Comparison of ENCODE assay signal across 22 cellular contexts in the genomic region with DNA sequence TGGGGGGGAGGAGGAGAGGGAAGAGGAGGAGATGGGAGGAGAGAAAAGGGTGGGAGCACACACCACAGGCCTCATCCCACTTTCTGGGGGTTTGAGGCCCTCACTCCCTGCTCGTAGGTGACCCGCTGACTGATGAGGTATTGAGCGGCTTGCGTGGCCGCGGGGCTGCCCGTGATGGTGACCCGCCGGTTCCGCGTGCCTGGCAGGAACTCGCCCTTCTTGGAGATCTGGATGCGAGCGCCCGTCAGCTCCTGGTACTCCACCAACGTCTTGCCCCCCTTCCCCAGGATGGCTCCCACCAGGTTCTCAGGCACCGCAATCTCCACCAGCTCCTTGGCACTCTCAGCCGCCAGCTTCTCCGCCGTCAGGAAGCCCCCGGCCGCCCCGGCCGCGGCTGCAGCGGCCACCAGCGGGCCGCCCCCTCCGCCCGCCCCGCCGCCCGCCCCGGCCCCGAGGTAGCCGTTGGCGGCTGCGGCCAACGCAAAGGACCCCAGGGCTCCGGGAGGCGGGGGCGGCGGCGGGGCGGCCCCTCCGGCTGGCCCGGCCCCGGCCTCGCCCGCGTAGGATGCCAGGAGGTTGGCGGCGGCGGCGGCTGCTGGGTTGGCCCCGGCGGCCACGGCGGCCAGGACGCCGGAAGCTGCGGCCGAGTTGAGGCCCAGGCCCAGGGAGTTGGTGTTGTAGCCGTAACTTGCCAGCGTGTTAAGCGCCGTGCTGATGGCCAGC. TPM values are rescaled to one million over a fixed set of nuclear protein-coding genes. Genes with fewer than 3 reads are reported as not detected.
"Had no signal": no experiment of that assay in that cellular context is flagged by ENCODE, and none has a peak within 500 bp of the region (broad histone marks: within the 10 kb centered on the region; RNA-seq: fewer than 3 reads in every experiment).

No MANE protein-coding gene starts in this region.

- H3K4me1 ChIP-seq: gastroesophageal sphincter, prostate gland, right lobe of liver had no signal

- H3K4me3 ChIP-seq: gastroesophageal sphincter, prostate gland, right lobe of liver, tibial artery had no signal

- H3K9me3 ChIP-seq: heart right ventricle, prostate gland, right lobe of liver had no signal

- DNase-seq: activated CD4-positive, alpha-beta T cell treated with anti-CD3 and anti-CD28 coated beads for 1 hour; activated CD4-positive, alpha-beta T cell treated with anti-CD3 and anti-CD28 coated beads, Interleukin-2, amount 50 U/mL, for 4 hours; activated naive CD4-positive, alpha-beta T cell treated with anti-CD3 and anti-CD28 coated beads for 36 hours; activated naive CD8-positive, alpha-beta T cell treated with anti-CD3 and anti-CD28 coated beads, Interleukin-2, amount 50 U/mL, for 24 hours; activated T-cell treated with anti-CD3 and anti-CD28 coated beads for 4 hours; heart right ventricle; islet precursor cell; left ventricle myocardium superior; mesenchymal stem cell; naive thymus-derived CD8-positive, alpha-beta T cell; nucleus accumbens; right lobe of liver; T-cell; T1000 had no signal

- H3K36me3 ChIP-seq: gastroesophageal sphincter, prostate gland, right lobe of liver, tibial artery had no signal

- ATAC-seq: activated naive CD8-positive, alpha-beta T cell treated with anti-CD3 and anti-CD28 coated beads, Interleukin-2, amount 50 U/mL, for 24 hours; gastroesophageal sphincter; left ventricle myocardium superior; naive thymus-derived CD8-positive, alpha-beta T cell; right lobe of liver; stimulated activated effector memory CD8-positive, alpha-beta T cell treated with anti-CD3 and anti-CD28 coated beads, Interleukin-12 subunit alpha, Interleukin-12 subunit beta, amount 100 ng/mL, for 72 hours; T-cell had no signal

- H3K27me3 ChIP-seq: right lobe of liver had no signal

RNA-seq across cellular contexts. Expression of gene NANOS2, which starts 25.4 kb away (rescaled TPM):
- total RNA-seq: activated naive CD4-positive, alpha-beta T cell treated with anti-CD3 and anti-CD28 coated beads for 36 hours; astrocyte; dermis microvascular lymphatic vessel endothelial cell; epithelial cell of proximal tubule; gastroesophageal sphincter; heart right ventricle; left ventricle myocardium superior; mucosa of gallbladder; naive thymus-derived CD8-positive, alpha-beta T cell; right lobe of liver; T-cell had no signal

RNA-seq across cellular contexts. Expression of gene NOVA2, which starts 33.7 kb away (rescaled TPM):
- total RNA-seq: activated naive CD4-positive, alpha-beta T cell treated with anti-CD3 and anti-CD28 coated beads for 36 hours; epithelial cell of proximal tubule; naive thymus-derived CD8-positive, alpha-beta T cell had no signal
